1 cellular context compared by ENCODE assay signal in the genomic region with DNA sequence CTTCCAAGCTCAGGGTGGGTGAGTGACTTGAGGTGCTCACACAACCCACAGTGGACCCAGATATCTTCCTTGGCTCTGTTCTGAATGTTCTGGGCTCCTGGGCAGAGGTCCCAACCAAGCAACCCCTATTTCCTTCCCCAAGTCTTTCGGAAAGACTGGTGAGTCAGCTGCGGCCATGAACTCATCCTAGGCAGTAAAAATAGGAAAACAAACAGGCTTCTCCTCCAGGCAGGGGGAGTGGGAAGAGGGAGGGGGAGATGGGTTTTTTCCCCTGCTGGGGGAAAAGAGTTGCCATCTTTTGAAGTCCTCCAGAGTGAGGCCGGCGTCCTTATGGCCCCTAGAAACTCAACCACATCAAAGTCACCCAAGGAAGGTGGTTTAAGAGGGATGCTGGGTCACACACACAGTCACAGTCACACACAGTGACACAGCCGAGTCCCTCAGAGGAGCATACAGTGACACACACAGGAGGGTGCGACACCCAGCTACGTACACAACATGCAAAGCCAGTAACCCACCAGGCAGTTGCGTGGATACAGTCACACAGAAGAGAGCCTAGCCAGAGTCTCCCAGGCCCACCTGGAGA.
TF ChIP-seq lines count a peak whose summit lies in the region.

No MANE protein-coding gene starts in this region.

TF ChIP-seq in endothelial cell of umbilical vein, 7 proteins besides CTCF, POLR2A, EP300 and RAD21:
- TF ChIP-seq JUN (IDR thresholded peaks at IDR 0.05; ENCODE audit: borderline replicate concordance, insufficient read depth, insufficient read length, low read depth) (peak; percentile 48), GATA2 (IDR thresholded peaks at IDR 0.05; ENCODE audit: insufficient read depth, insufficient read length, low read depth, low read length) (no peak), POLR2AphosphoS5 (IDR thresholded peaks at IDR 0.05; ENCODE audit: insufficient read depth, low read depth, low read length) (peak; percentile 45), FOS (IDR thresholded peaks at IDR 0.05; ENCODE audit: borderline replicate concordance, insufficient read depth, low read length) (peak; percentile 88)
